8 cellular contexts compared by ENCODE assay signal in genomic region chr12:6850796-6851152, GRCh38. TPM values are rescaled to one million over a fixed set of nuclear protein-coding genes. Genes with fewer than 3 reads are reported as not detected.
A peak's percentile ranks its signal among the peaks of the same experiment; 100 is the strongest.
DNase-seq lines count a peak whose midpoint lies in the region; ATAC-seq and TF ChIP-seq lines count a peak whose summit lies in the region.

No MANE protein-coding gene starts in this region.

- H3K27me3 Mint-ChIP-seq in activated T-cell treated with anti-CD3 and anti-CD28 coated beads, Interleukin-2, amount 50 U/mL, for 24 hours: no peaks in the 10 kb centered on the region
- no peaks in the 10 kb centered on the region for H3K27me3 Mint-ChIP-seq in activated naive CD8-positive, alpha-beta T cell
- peaks cover 6 to 12% (median 10%) of the 10 kb centered on the region in 3 donors for H3K27me3 Mint-ChIP-seq in immature natural killer cell (ENCODE audit: low read depth in 3 of 3)

- no peak for TF ChIP-seq CTCF in thoracic aorta (IDR thresholded peaks at IDR 0.05)
- no peak for TF ChIP-seq CTCF in ascending aorta (IDR thresholded peaks at IDR 0.05)

- no peak for DNase-seq in activated T-cell treated with anti-CD3 and anti-CD28 coated beads, Interleukin-2, amount 50 U/mL, for 24 hours
- DNase-seq in activated T-cell treated with anti-CD3 and anti-CD28 coated beads, Interleukin-2, amount 50 U/mL, for 48 hours: no peak
- DNase-seq in immature natural killer cell (no peak), thoracic aorta (ENCODE audit: low spot score) (no peak), middle frontal gyrus (ENCODE audit: extremely low spot score, low spot score) (no peak), ascending aorta (ENCODE audit: low spot score in 2 of 2) (no peak)
- no peak for DNase-seq in stimulated activated naive CD4-positive, alpha-beta T cell treated with Interleukin-2 at 50 U/mL for 16 hours (lab: John Stamatoyannopoulos, UW)

- peaks cover 7 to 16% of the 10 kb centered on the region in 2 donors for H3K4me1 ChIP-seq in thoracic aorta (ENCODE audit: control insufficient read depth in 1 of 2, low read depth in 2 of 2)
- peaks cover 4 to 18% of the 10 kb centered on the region in 2 donors for H3K4me1 ChIP-seq in ascending aorta

- peaks cover 73% of the 10 kb centered on the region for H3K36me3 Mint-ChIP-seq in activated T-cell treated with anti-CD3 and anti-CD28 coated beads, Interleukin-2, amount 50 U/mL, for 24 hours (ENCODE audit: low read depth)
- no peaks in the 10 kb centered on the region for H3K36me3 Mint-ChIP-seq in activated naive CD8-positive, alpha-beta T cell
- peaks cover 0 to 4% (median 2%) of the 10 kb centered on the region in 3 donors for H3K36me3 Mint-ChIP-seq in immature natural killer cell

- peak overlapping the region; percentile 89 for H3K4me3 Mint-ChIP-seq in activated T-cell treated with anti-CD3 and anti-CD28 coated beads, Interleukin-2, amount 50 U/mL, for 24 hours
- no peak overlapping the region for H3K4me3 Mint-ChIP-seq in activated naive CD8-positive, alpha-beta T cell
- H3K4me3 Mint-ChIP-seq in immature natural killer cell: peak overlapping the region in 4 of 5 donors; percentile 95 to 100 (median 96)

- H3K27me3 ChIP-seq in thoracic aorta (replicated peaks; ENCODE audit: insufficient read depth) (no peaks in the 10 kb centered on the region), ascending aorta (no peaks in the 10 kb centered on the region)

- H3K4me3 ChIP-seq in thoracic aorta (peak overlapping the region; percentile 92), ascending aorta (peak overlapping the region in 1 of 2 donors; percentile 65)

- H3K9me3 Mint-ChIP-seq in activated T-cell treated with anti-CD3 and anti-CD28 coated beads, Interleukin-2, amount 50 U/mL, for 24 hours: no peaks in the 10 kb centered on the region
- H3K9me3 Mint-ChIP-seq in activated naive CD8-positive, alpha-beta T cell (ENCODE audit: low read depth): no peaks in the 10 kb centered on the region
- H3K9me3 Mint-ChIP-seq in immature natural killer cell: no peaks in the 10 kb centered on the region

- H3K27ac ChIP-seq in thoracic aorta (peak overlapping the region in 1 of 2 donors; percentile 90), ascending aorta (peak overlapping the region in 1 of 2 donors; percentile 94)

- ATAC-seq in thoracic aorta (ENCODE audit: insufficient number of reproducible peaks, low FRiP score, low read depth): no peak

- H3K9me3 ChIP-seq in thoracic aorta (no peaks in the 10 kb centered on the region), ascending aorta (no peaks in the 10 kb centered on the region)

- H3K36me3 ChIP-seq in thoracic aorta (peaks cover 10% of the 10 kb centered on the region), ascending aorta (peaks cover 16 to 29% of the 10 kb centered on the region in 2 donors)

- H3K4me1 Mint-ChIP-seq in activated T-cell treated with anti-CD3 and anti-CD28 coated beads, Interleukin-2, amount 50 U/mL, for 24 hours (ENCODE audit: low read depth): peaks cover 38% of the 10 kb centered on the region
- peaks cover 16% of the 10 kb centered on the region for H3K4me1 Mint-ChIP-seq in activated naive CD8-positive, alpha-beta T cell (ENCODE audit: low read depth)
- H3K4me1 Mint-ChIP-seq in immature natural killer cell: peaks cover 21 to 29% of the 10 kb centered on the region in 2 donors

- peak overlapping the region; percentile 98 for H3K27ac Mint-ChIP-seq in activated T-cell treated with anti-CD3 and anti-CD28 coated beads, Interleukin-2, amount 50 U/mL, for 24 hours
- H3K27ac Mint-ChIP-seq in activated naive CD8-positive, alpha-beta T cell: peak overlapping the region; percentile 100
- peak overlapping the region in 2 of 6 donors; percentile 97 to 99 for H3K27ac Mint-ChIP-seq in immature natural killer cell

- intact Hi-C loops in ascending aorta (cut with DNase I): loop anchor here (1.0 to 5.0 kb wide), 3 partner anchors 22 to 243 kb away; partner anchors contain the start of genes CHD4, P3H3 and SPSB2

RNA-seq across cellular contexts. Expression of gene CDCA3, which starts 0.3 kb away (rescaled TPM):
- 1 to 10 TPM in 1 of 3 donors, under 1 TPM in 1, not detected in 1; 0.99 to 1.5 TPM for polyA plus RNA-seq in immature natural killer cell
- 1 to 10 TPM; 1.8 to 1.9 TPM for total RNA-seq in thoracic aorta
- total RNA-seq in ascending aorta: not detected

RNA-seq across cellular contexts. Expression of gene USP5, which starts 1.2 kb away (rescaled TPM):
- polyA plus RNA-seq in immature natural killer cell: 10 to 100 TPM; 41.3 to 54.0 (median 52.0) TPM
- total RNA-seq in thoracic aorta (10 to 100 TPM; 54.3 to 62.7 TPM), ascending aorta (46.2 TPM)

RNA-seq across cellular contexts. Expression of gene GNB3, which starts 10.0 kb away (rescaled TPM):
- not detected for polyA plus RNA-seq in immature natural killer cell
- total RNA-seq in thoracic aorta: 10 to 100 TPM in 1 of 2 donors, 1 to 10 TPM in 1; 9.3 to 16.6 TPM
- total RNA-seq in ascending aorta: 10.4 TPM

RNA-seq across cellular contexts. Expression of gene TPI1, which starts 16.6 kb away (rescaled TPM):
- polyA plus RNA-seq in immature natural killer cell: 1,000 to 10,000 TPM in 1 of 3 donors, 100 to 1,000 TPM in 2; 801 to 1,209 (median 811) TPM
- total RNA-seq in thoracic aorta (100 to 1,000 TPM; 287 to 322 TPM), ascending aorta (482 TPM)

RNA-seq across cellular contexts. Expression of gene SPSB2, which starts 22.3 kb away (rescaled TPM):
- polyA plus RNA-seq in immature natural killer cell: 10 to 100 TPM; 11.2 to 17.0 (median 11.4) TPM
- total RNA-seq in thoracic aorta (10 to 100 TPM in 1 of 2 donors, 1 to 10 TPM in 1; 9.2 to 19.1 TPM), ascending aorta (14.5 TPM)
